In the genomic region with DNA sequence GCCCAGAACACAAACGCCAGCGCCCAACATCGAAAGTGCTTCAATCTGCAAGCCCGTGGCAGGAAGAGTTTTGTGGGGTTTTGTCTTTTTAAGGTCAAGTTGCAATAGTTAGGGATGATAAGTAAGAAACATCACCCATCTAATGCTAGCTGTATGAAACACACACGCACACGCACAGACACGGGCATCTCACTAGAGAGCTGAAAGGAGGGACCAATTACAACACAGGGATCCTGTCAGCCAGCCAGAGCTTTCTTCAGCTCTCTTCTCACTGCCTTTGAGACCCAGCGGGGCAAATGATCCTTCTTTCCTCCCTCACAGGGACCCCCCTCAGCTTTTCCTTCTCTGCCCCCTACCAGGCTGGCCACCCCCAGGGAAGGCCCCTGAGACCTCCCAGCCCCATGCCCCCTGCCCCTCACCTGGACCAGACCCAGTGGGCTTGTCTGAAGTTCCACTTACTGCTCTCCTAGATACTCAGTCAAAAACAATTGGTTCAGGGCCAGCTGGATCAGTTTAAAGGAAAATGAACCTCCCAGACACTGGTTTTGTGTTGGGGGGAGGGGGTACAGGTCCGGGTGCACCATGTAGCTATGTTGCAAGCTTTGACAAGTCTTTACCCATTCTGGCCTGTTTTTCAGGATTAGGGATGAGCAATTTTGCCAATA, we compare ENCODE assay signal across 24 cellular contexts. TPM values are rescaled to one million over a fixed set of nuclear protein-coding genes. Genes with fewer than 3 reads are reported as not detected.
A peak's percentile ranks its signal among the peaks of the same experiment; 100 is the strongest.
DNase-seq lines count a peak whose midpoint lies in the region; ATAC-seq and TF ChIP-seq lines count a peak whose summit lies in the region.
"Had no signal": no experiment of that assay in that cellular context is flagged by ENCODE, and none has a peak within 500 bp of the region (broad histone marks: within the 10 kb centered on the region; RNA-seq: fewer than 3 reads in every experiment).

No MANE protein-coding gene starts in this region.

- H3K27ac ChIP-seq in colonic mucosa = no peak overlapping the region
- H3K27ac ChIP-seq: adrenal gland, heart right ventricle, PC-9, SJSA1, uterus had no signal

- TF ChIP-seq CTCF in colonic mucosa (IDR thresholded peaks at IDR 0.05) (no peak), mesothelial cell of epicardium (IDR thresholded peaks at IDR 0.05; ENCODE audit: unreplicated experiment) (no peak), type B pancreatic cell (conservative IDR thresholded peaks at IDR 0.05) (no peak)

- H3K27me3 Mint-ChIP-seq in activated naive CD4-positive, alpha-beta T cell treated with anti-CD3 and anti-CD28 coated beads, Interleukin-2, amount 10 ng/mL, durations not matched to agents 7 days and 5 days = peaks cover 11% of the 10 kb centered on the region
- no peaks in the 10 kb centered on the region for H3K27me3 Mint-ChIP-seq in activated naive CD4-positive, alpha-beta T cell treated with anti-CD3 and anti-CD28 coated beads for 36 hours (ENCODE audit: low read depth)
- H3K27me3 Mint-ChIP-seq in mesothelial cell of epicardium (ENCODE audit: low read depth) = no peaks in the 10 kb centered on the region
- peaks cover 9% of the 10 kb centered on the region for H3K27me3 Mint-ChIP-seq in type B pancreatic cell

- intact Hi-C loops in activated naive CD4-positive, alpha-beta T cell treated with anti-CD3 and anti-CD28 coated beads for 36 hours (cut with micrococcal nuclease) = no loop called here
- intact Hi-C loops in colonic mucosa (cut with DNase I) = no loop called here

- DNase-seq in activated naive CD4-positive, alpha-beta T cell treated with anti-CD3 and anti-CD28 coated beads, Interleukin-2, amount 10 ng/mL, durations not matched to agents 7 days and 5 days = peak; percentile 1
- no peak for DNase-seq in activated naive CD4-positive, alpha-beta T cell treated with anti-CD3 and anti-CD28 coated beads for 36 hours
- DNase-seq in colonic mucosa = peak; percentile 7
- no peak for DNase-seq in mesothelial cell of epicardium (ENCODE audit: low spot score in 2 of 2, unreplicated experiment in 2 of 2)
- DNase-seq in type B pancreatic cell (ENCODE audit: extremely low spot score, unreplicated experiment) = peak; percentile 32
- DNase-seq in HCEC 1CT = no peak
- no peak for DNase-seq in activated CD4-positive, alpha-beta T cell treated with anti-CD3 and anti-CD28 coated beads, Interleukin-2, amount 50 U/mL, for 1 hour
- DNase-seq: activated B cell treated with CpG ODN at 0.5 μM for 24 hours; activated CD8-positive, alpha-beta T cell treated with anti-CD3 and anti-CD28 coated beads, Interleukin-2, amount 10 ng/mL, durations not matched to agents 7 days and 5 days; effector CD8-positive, alpha-beta T cell; heart right ventricle; immature natural killer cell; MM.1S; naive B cell; NCI-H1694; NCI-H82; PC-9; stimulated activated naive CD8-positive, alpha-beta T cell treated with anti-CD3 and anti-CD28 coated beads, Interleukin-15, amount 100 ng/mL, for 72 hours; uterus had no signal

- no peaks in the 10 kb centered on the region for H3K36me3 Mint-ChIP-seq in activated naive CD4-positive, alpha-beta T cell treated with anti-CD3 and anti-CD28 coated beads, Interleukin-2, amount 10 ng/mL, durations not matched to agents 7 days and 5 days
- H3K36me3 Mint-ChIP-seq in activated naive CD4-positive, alpha-beta T cell treated with anti-CD3 and anti-CD28 coated beads for 36 hours (ENCODE audit: low read depth) = no peaks in the 10 kb centered on the region
- H3K36me3 Mint-ChIP-seq in mesothelial cell of epicardium (peaks cover 27% of the 10 kb centered on the region), type B pancreatic cell (no peaks in the 10 kb centered on the region)
- H3K36me3 Mint-ChIP-seq: IgD-negative memory B cell, immature natural killer cell, naive B cell had no signal

- no peak overlapping the region for H3K4me3 Mint-ChIP-seq in activated naive CD4-positive, alpha-beta T cell treated with anti-CD3 and anti-CD28 coated beads, Interleukin-2, amount 10 ng/mL, durations not matched to agents 7 days and 5 days
- no peak overlapping the region for H3K4me3 Mint-ChIP-seq in activated naive CD4-positive, alpha-beta T cell treated with anti-CD3 and anti-CD28 coated beads for 36 hours
- H3K4me3 Mint-ChIP-seq in mesothelial cell of epicardium = no peak overlapping the region
- no peak overlapping the region for H3K4me3 Mint-ChIP-seq in type B pancreatic cell
- H3K4me3 Mint-ChIP-seq: activated B cell treated with CpG ODN at 0.5 μM for 24 hours; activated CD8-positive, alpha-beta T cell treated with anti-CD3 and anti-CD28 coated beads, Interleukin-2, amount 10 ng/mL, durations not matched to agents 7 days and 5 days; IgD-negative memory B cell; immature natural killer cell; naive B cell; stimulated activated naive CD8-positive, alpha-beta T cell treated with anti-CD3 and anti-CD28 coated beads, Interleukin-15, amount 100 ng/mL, for 72 hours had no signal

- H3K36me3 ChIP-seq in colonic mucosa = no peaks in the 10 kb centered on the region
- H3K36me3 ChIP-seq: SJSA1, uterus had no signal

- H3K27ac Mint-ChIP-seq in activated naive CD4-positive, alpha-beta T cell treated with anti-CD3 and anti-CD28 coated beads, Interleukin-2, amount 10 ng/mL, durations not matched to agents 7 days and 5 days = no peak overlapping the region
- H3K27ac Mint-ChIP-seq in activated naive CD4-positive, alpha-beta T cell treated with anti-CD3 and anti-CD28 coated beads for 36 hours = no peak overlapping the region
- H3K27ac Mint-ChIP-seq in mesothelial cell of epicardium (peak overlapping the region; percentile 96), type B pancreatic cell (no peak overlapping the region)
- H3K27ac Mint-ChIP-seq: activated B cell treated with CpG ODN at 0.5 μM for 24 hours; activated CD8-positive, alpha-beta T cell treated with anti-CD3 and anti-CD28 coated beads, Interleukin-2, amount 10 ng/mL, durations not matched to agents 7 days and 5 days; immature natural killer cell; stimulated activated naive CD8-positive, alpha-beta T cell treated with anti-CD3 and anti-CD28 coated beads, Interleukin-15, amount 100 ng/mL, for 72 hours had no signal

- no peak overlapping the region for H3K9ac ChIP-seq in colonic mucosa (ENCODE audit: low read depth in 2 of 2, low read length in 2 of 2)

- no peaks in the 10 kb centered on the region for H3K27me3 ChIP-seq in colonic mucosa
- H3K27me3 ChIP-seq: adrenal gland, SJSA1, uterus had no signal

- no peaks in the 10 kb centered on the region for H3K9me3 ChIP-seq in colonic mucosa
- H3K9me3 ChIP-seq: adrenal gland, heart right ventricle, SJSA1, uterus had no signal

- no peaks in the 10 kb centered on the region for H3K9me3 Mint-ChIP-seq in activated naive CD4-positive, alpha-beta T cell treated with anti-CD3 and anti-CD28 coated beads, Interleukin-2, amount 10 ng/mL, durations not matched to agents 7 days and 5 days
- H3K9me3 Mint-ChIP-seq in activated naive CD4-positive, alpha-beta T cell treated with anti-CD3 and anti-CD28 coated beads for 36 hours = no peaks in the 10 kb centered on the region
- H3K9me3 Mint-ChIP-seq in mesothelial cell of epicardium (no peaks in the 10 kb centered on the region), type B pancreatic cell (no peaks in the 10 kb centered on the region)
- H3K9me3 Mint-ChIP-seq: activated B cell treated with CpG ODN at 0.5 μM for 24 hours; immature natural killer cell; stimulated activated naive CD8-positive, alpha-beta T cell treated with anti-CD3 and anti-CD28 coated beads, Interleukin-15, amount 100 ng/mL, for 72 hours had no signal

- CTCF ChIA-PET in activated naive CD4-positive, alpha-beta T cell treated with anti-CD3 and anti-CD28 coated beads, Interleukin-2, amount 10 ng/mL, durations not matched to agents 7 days and 5 days (lab: Charles Lee) = interaction anchor here (0.6 kb wide), 1 partner anchor 22 kb away, joined by 3 read pairs; no protein-coding TSS in a partner anchor
- CTCF ChIA-PET in activated naive CD4-positive, alpha-beta T cell treated with anti-CD3 and anti-CD28 coated beads for 36 hours (lab: Charles Lee) = interaction anchor here (0.6 kb wide), 1 partner anchor 503 kb away, joined by 3 read pairs; no protein-coding TSS in a partner anchor

- no peak overlapping the region for H3K4me3 ChIP-seq in colonic mucosa
- H3K4me3 ChIP-seq: adrenal gland, heart right ventricle, PC-9, SJSA1, uterus had no signal

- ATAC-seq in GM21528 (IDR thresholded peaks at IDR 0.05; ENCODE audit: low FRiP score, unreplicated experiment) = no peak
- ATAC-seq: activated CD8-positive, alpha-beta T cell treated with anti-CD3 and anti-CD28 coated beads, Interleukin-2, amount 10 ng/mL, durations not matched to agents 7 days and 5 days; heart right ventricle; stimulated activated naive CD8-positive, alpha-beta T cell treated with anti-CD3 and anti-CD28 coated beads, Interleukin-15, amount 100 ng/mL, for 72 hours had no signal

- H3K4me1 ChIP-seq in colonic mucosa = no peaks in the 10 kb centered on the region
- H3K4me1 ChIP-seq: adrenal gland, heart right ventricle, SJSA1, uterus had no signal

- H3K4me1 Mint-ChIP-seq in activated naive CD4-positive, alpha-beta T cell treated with anti-CD3 and anti-CD28 coated beads, Interleukin-2, amount 10 ng/mL, durations not matched to agents 7 days and 5 days = no peaks in the 10 kb centered on the region
- H3K4me1 Mint-ChIP-seq in activated naive CD4-positive, alpha-beta T cell treated with anti-CD3 and anti-CD28 coated beads for 36 hours (ENCODE audit: low read depth) = no peaks in the 10 kb centered on the region
- H3K4me1 Mint-ChIP-seq in mesothelial cell of epicardium (peaks cover 56% of the 10 kb centered on the region), type B pancreatic cell (ENCODE audit: unreplicated experiment) (peaks cover 14% of the 10 kb centered on the region)
- H3K4me1 Mint-ChIP-seq: activated B cell treated with CpG ODN at 0.5 μM for 24 hours, immature natural killer cell had no signal

RNA-seq across cellular contexts. Expression of a gene that starts 17.9 kb away (rescaled TPM):
- not detected for total RNA-seq in activated naive CD4-positive, alpha-beta T cell treated with anti-CD3 and anti-CD28 coated beads for 36 hours
- total RNA-seq in colonic mucosa = 1 to 10 TPM; 1.0 to 1.9 TPM
- total RNA-seq in mesothelial cell of epicardium = 1,290 to 1,322 TPM (median 1,292 TPM) in 3 replicates
- total RNA-seq in type B pancreatic cell (ENCODE audit: low replicate concordance) = 5.4 and 23.6 TPM in 2 replicates
- total RNA-seq: activated B cell treated with CpG ODN at 0.5 μM for 24 hours; activated CD8-positive, alpha-beta T cell treated with anti-CD3 and anti-CD28 coated beads, Interleukin-2, amount 10 ng/mL, durations not matched to agents 7 days and 5 days; T-helper 2 cell treated with Interferon-gamma antibody and Interleukin-4, amounts not matched to agents 100 ng/mL and 5 ng/mL, for 36 hours had no signal

Comparison
In these comparisons a context has a peak if more than half of its experiments do, and no peak if none do; other contexts are left out.
1. DNase-seq: peak in activated naive CD4-positive, alpha-beta T cell treated with anti-CD3 and anti-CD28 coated beads, Interleukin-2, amount 10 ng/mL, durations not matched to agents 7 days and 5 days (single experiment), colonic mucosa (single experiment) and type B pancreatic cell (single experiment); none in activated naive CD4-positive, alpha-beta T cell treated with anti-CD3 and anti-CD28 coated beads for 36 hours (single experiment), mesothelial cell of epicardium (0 of 2), HCEC 1CT (single experiment) and activated CD4-positive, alpha-beta T cell treated with anti-CD3 and anti-CD28 coated beads, Interleukin-2, amount 50 U/mL, for 1 hour (single experiment).
2. RNA of a gene that starts 17.9 kb away (total RNA-seq): 1,290 to 1,322 TPM in mesothelial cell of epicardium; 5.4 to 23.6 TPM in type B pancreatic cell, 1.0 to 1.9 TPM in colonic mucosa and not detected in activated naive CD4-positive, alpha-beta T cell treated with anti-CD3 and anti-CD28 coated beads for 36 hours; every median in the first group is over 10 times any median in the second.